Comparison of ENCODE assay signal across 25 cellular contexts in the genomic region with DNA sequence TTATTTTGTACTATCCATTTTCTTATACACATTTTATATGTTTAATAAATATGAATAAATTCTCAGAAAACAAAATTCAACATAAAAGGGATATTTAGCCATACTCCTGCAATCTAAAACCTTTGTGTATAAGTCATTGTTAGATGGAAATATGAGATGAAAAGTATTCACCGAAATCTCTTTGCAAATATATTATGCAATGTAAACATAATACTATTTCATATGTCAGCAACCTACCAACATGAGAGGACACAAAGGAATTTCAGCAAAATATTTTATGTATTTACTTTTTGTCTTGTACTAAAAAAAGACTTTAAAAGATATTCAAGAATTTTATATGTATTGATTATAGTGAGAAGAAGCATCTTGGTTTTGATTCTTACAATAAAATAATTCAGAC.
"Had no signal": no experiment of that assay in that cellular context is flagged by ENCODE, and none has a peak within 500 bp of the region (broad histone marks: within the 10 kb centered on the region; RNA-seq: fewer than 3 reads in every experiment).

No MANE protein-coding gene starts in this region.

- ATAC-seq: psoas muscle; right cardiac atrium; right lobe of liver; stimulated activated effector memory CD8-positive, alpha-beta T cell treated with anti-CD3 and anti-CD28 coated beads, Interleukin-12 subunit alpha, Interleukin-12 subunit beta, amount 100 ng/mL, for 72 hours; stimulated activated naive B cell treated with anti-CD40 and anti-IgM and Interleukin-4, amounts not matched to agents 10 μg/mL and 1 μg/mL and 100 μg/mL, for 72 hours had no signal

- DNase-seq: occipital lobe; ovary; posterior cingulate gyrus; psoas muscle; right cardiac atrium; right lobe of liver; sigmoid colon; small intestine; stimulated activated CD4-positive, alpha-beta T cell treated with anti-CD3 and anti-CD28 coated beads, Interleukin-15, amount 100 ng/mL, for 24 hours; stimulated activated CD4-positive, alpha-beta T cell treated with anti-CD3 and anti-CD28 coated beads, Interleukin-2, amount 100 ng/mL, for 24 hours; stimulated activated CD4-positive, alpha-beta T cell treated with anti-CD3 and anti-CD28 coated beads, Interleukin-2, amount 100 ng/mL, for 48 hours; stimulated activated CD4-positive, alpha-beta T cell treated with anti-CD3 and anti-CD28 coated beads, Interleukin-4, amount 100 ng/mL, for 24 hours; stimulated activated naive B cell treated with anti-CD40 and anti-IgM and Interleukin-4, amounts not matched to agents 10 μg/mL and 1 μg/mL and 100 μg/mL, for 72 hours; stimulated activated naive CD4-positive, alpha-beta T cell treated with Interleukin-2 at 50 U/mL for 16 hours; stomach; thyroid gland; trophoblast cell; upper lobe of left lung had no signal

- H3K9ac ChIP-seq: neural progenitor cell, parathyroid adenoma had no signal

- H3K4me1 ChIP-seq: neural progenitor cell, parathyroid adenoma, psoas muscle, right lobe of liver, sigmoid colon, stomach, thyroid gland, tibial nerve, upper lobe of left lung, vagina had no signal

- H3K4me3 ChIP-seq: neural progenitor cell, ovary, psoas muscle, right lobe of liver, sigmoid colon, stomach, thoracic aorta, thyroid gland, tibial nerve, upper lobe of left lung, vagina had no signal

- FAIRE-seq: small intestine, urothelium cell line had no signal

- H3K36me3 ChIP-seq: neural progenitor cell, ovary, right lobe of liver, sigmoid colon, stomach, thoracic aorta, thyroid gland, tibial nerve, upper lobe of left lung, vagina had no signal

- H3K9me3 ChIP-seq: ovary, psoas muscle, right lobe of liver, sigmoid colon, stomach, thoracic aorta, thyroid gland, tibial nerve, upper lobe of left lung, vagina had no signal

- H3K27me3 ChIP-seq: neural progenitor cell, ovary, right lobe of liver, sigmoid colon, stomach, thyroid gland, tibial nerve, upper lobe of left lung, vagina had no signal
